In genomic region chr6:18997375-18997826, GRCh38 we compare ENCODE assay signal across 8 cellular contexts.
DNase-seq lines count a peak whose midpoint lies in the region; ATAC-seq, FAIRE-seq and TF ChIP-seq lines count a peak whose summit lies in the region.

No MANE protein-coding gene starts in this region.

- no peaks in the 10 kb centered on the region for H3K27me3 ChIP-seq in ascending aorta

- H3K9me3 ChIP-seq in ascending aorta, result peaks cover 0 to 19% of the 10 kb centered on the region in 2 donors

- no peaks in the 10 kb centered on the region for H3K4me1 ChIP-seq in ascending aorta

- H3K4me3 ChIP-seq in GM12875 (ENCODE audit: low read depth, low read length) (no peak overlapping the region), ascending aorta (no peak overlapping the region)

- peak; percentile 96 for ATAC-seq in HG02623 (IDR thresholded peaks at IDR 0.05; ENCODE audit: unreplicated experiment)

- H3K27ac ChIP-seq in ascending aorta, result no peak overlapping the region

- DNase-seq in NAMALWA (ENCODE audit: low spot score) (peak; percentile 66), ascending aorta (ENCODE audit: low spot score in 2 of 2) (no peak), kidney glomerular epithelial cell (lab: John Stamatoyannopoulos, UW) (peak; percentile 51), cerebellar nuclear complex (lab: John Stamatoyannopoulos, UW) (no peak), NK-92 (lab: John Stamatoyannopoulos, UW; ENCODE audit: unreplicated experiment) (no peak)

- intact Hi-C loops in ascending aorta (cut with DNase I), result no loop called here

- FAIRE-seq in A204.1 (lab: Jason Lieb, UNC), result peak; percentile 11

- H3K36me3 ChIP-seq in ascending aorta, result no peaks in the 10 kb centered on the region

- TF ChIP-seq CTCF in GM12875 (IDR thresholded peaks at IDR 0.05; ENCODE audit: borderline replicate concordance, insufficient read depth, low read depth, low read length), result peak; percentile 53; the same call in 1 of the 2 replicates
- peak in 2 of 3 experiments; percentile 6 to 42 for TF ChIP-seq CTCF in ascending aorta (IDR thresholded peaks at IDR 0.05)

Comparison
In these comparisons a context has a peak if more than half of its experiments do, and no peak if none do; other contexts are left out.
1. DNase-seq: peak in NAMALWA (single experiment) and kidney glomerular epithelial cell (single experiment); none in ascending aorta (0 of 2), cerebellar nuclear complex (0 of 2) and NK-92 (single experiment).